Comparison of ENCODE assay signal across 8 cellular contexts in genomic region chr11:68099057-68099456, GRCh38. TPM values are rescaled to one million over a fixed set of nuclear protein-coding genes. Genes with fewer than 3 reads are reported as not detected.
DNase-seq lines count a peak whose midpoint lies in the region; ATAC-seq and TF ChIP-seq lines count a peak whose summit lies in the region.

No MANE protein-coding gene starts in this region.

- ATAC-seq in natural killer cell (no peak), aorta (ENCODE audit: low FRiP score) (no peak), HG03095 (IDR thresholded peaks at IDR 0.05; ENCODE audit: unreplicated experiment) (no peak)
- ATAC-seq in natural killer cell treated with Interleukin-12 subunit alpha and Interleukin-12 subunit beta and Interleukin-15 and Interleukin-18, amount 100 ng/mL, for 72 hours, result no peak
- no peak for ATAC-seq in activated naive CD8-positive, alpha-beta T cell treated with anti-CD3 and anti-CD28 coated beads, Interleukin-2, amount 50 U/mL, for 24 hours

- peaks cover 15 to 20% of the 10 kb centered on the region in 2 donors for H3K4me1 Mint-ChIP-seq in natural killer cell
- H3K4me1 Mint-ChIP-seq in natural killer cell treated with Interleukin-12 subunit alpha and Interleukin-12 subunit beta and Interleukin-15 and Interleukin-18, amount 100 ng/mL, for 72 hours (ENCODE audit: low read depth in 2 of 2), result peaks cover 0 to 8% of the 10 kb centered on the region in 2 donors
- H3K4me1 Mint-ChIP-seq in activated naive CD8-positive, alpha-beta T cell treated with anti-CD3 and anti-CD28 coated beads, Interleukin-2, amount 50 U/mL, for 24 hours, result peaks cover 19% of the 10 kb centered on the region

- TF ChIP-seq CTCF in natural killer cell (IDR thresholded peaks at IDR 0.05) (no peak), uterus (IDR thresholded peaks at IDR 0.05) (no peak)

- H3K36me3 Mint-ChIP-seq in natural killer cell, result no peaks in the 10 kb centered on the region
- H3K36me3 Mint-ChIP-seq in natural killer cell treated with Interleukin-12 subunit alpha and Interleukin-12 subunit beta and Interleukin-15 and Interleukin-18, amount 100 ng/mL, for 72 hours, result no peaks in the 10 kb centered on the region
- peaks cover 2% of the 10 kb centered on the region for H3K36me3 Mint-ChIP-seq in activated naive CD8-positive, alpha-beta T cell treated with anti-CD3 and anti-CD28 coated beads, Interleukin-2, amount 50 U/mL, for 24 hours (ENCODE audit: low read depth)

- H3K27me3 Mint-ChIP-seq in natural killer cell (ENCODE audit: low read depth in 2 of 2), result no peaks in the 10 kb centered on the region
- H3K27me3 Mint-ChIP-seq in natural killer cell treated with Interleukin-12 subunit alpha and Interleukin-12 subunit beta and Interleukin-15 and Interleukin-18, amount 100 ng/mL, for 72 hours, result no peaks in the 10 kb centered on the region
- no peaks in the 10 kb centered on the region for H3K27me3 Mint-ChIP-seq in activated naive CD8-positive, alpha-beta T cell treated with anti-CD3 and anti-CD28 coated beads, Interleukin-2, amount 50 U/mL, for 24 hours

- peak overlapping the region in 1 of 2 donors; percentile 43 for H3K27ac ChIP-seq in mucosa of rectum (ENCODE audit: low read depth in 2 of 2, low read length in 2 of 2)
- H3K27ac ChIP-seq in uterus, result peak overlapping the region; percentile 23 to 40
- H3K27ac ChIP-seq in aorta (ENCODE audit: low read depth in 1 of 2, low read length in 2 of 2), result no peak overlapping the region

- H3K4me1 ChIP-seq in mucosa of rectum (ENCODE audit: control insufficient read depth in 2 of 2, insufficient read depth in 2 of 2, low read length in 2 of 2) (peaks cover 2 to 7% of the 10 kb centered on the region in 2 donors), uterus (no peaks in the 10 kb centered on the region), aorta (ENCODE audit: control insufficient read depth in 1 of 2, insufficient read depth in 2 of 2, low read length in 2 of 2) (no peaks in the 10 kb centered on the region)

- intact Hi-C loops in natural killer cell (cut with micrococcal nuclease), result no loop called here
- intact Hi-C loops in uterus (cut with DNase I; ENCODE audit: low total_unique reads), result no loop called here
- intact Hi-C loops in aorta (cut with DNase I), result no loop called here

- H3K9me3 Mint-ChIP-seq in natural killer cell, result no peaks in the 10 kb centered on the region
- no peaks in the 10 kb centered on the region for H3K9me3 Mint-ChIP-seq in natural killer cell treated with Interleukin-12 subunit alpha and Interleukin-12 subunit beta and Interleukin-15 and Interleukin-18, amount 100 ng/mL, for 72 hours
- H3K9me3 Mint-ChIP-seq in activated naive CD8-positive, alpha-beta T cell treated with anti-CD3 and anti-CD28 coated beads, Interleukin-2, amount 50 U/mL, for 24 hours, result no peaks in the 10 kb centered on the region

- H3K9me3 ChIP-seq in mucosa of rectum (ENCODE audit: control insufficient read depth in 2 of 2, low read length in 2 of 2), result no peaks in the 10 kb centered on the region
- H3K9me3 ChIP-seq in uterus, result no peaks in the 10 kb centered on the region
- H3K9me3 ChIP-seq in aorta (ENCODE audit: control insufficient read depth, low read length), result no peaks in the 10 kb centered on the region

- DNase-seq in natural killer cell, result no peak
- no peak for DNase-seq in natural killer cell treated with Interleukin-12 subunit alpha and Interleukin-12 subunit beta and Interleukin-15 and Interleukin-18, amount 100 ng/mL, for 72 hours (ENCODE audit: low spot score)
- no peak for DNase-seq in activated naive CD8-positive, alpha-beta T cell treated with anti-CD3 and anti-CD28 coated beads, Interleukin-2, amount 50 U/mL, for 24 hours
- DNase-seq in uterus, result no peak
- no peak for DNase-seq in NCI-H1694 (lab: John Stamatoyannopoulos, UW)
- no peak for DNase-seq in aorta

- H3K27me3 ChIP-seq in mucosa of rectum (ENCODE audit: control insufficient read depth in 2 of 2, insufficient read depth in 2 of 2, low read length in 2 of 2), result no peaks in the 10 kb centered on the region
- no peaks in the 10 kb centered on the region for H3K27me3 ChIP-seq in uterus
- no peaks in the 10 kb centered on the region for H3K27me3 ChIP-seq in aorta (ENCODE audit: control insufficient read depth in 1 of 2, insufficient read depth in 2 of 2, low read length in 1 of 2)

- H3K9ac ChIP-seq in mucosa of rectum (ENCODE audit: low read depth in 1 of 2, low read length in 2 of 2), result peak overlapping the region; percentile 4 to 9

- TF ChIP-seq POLR2A in uterus (IDR thresholded peaks at IDR 0.05), result no peak

- H3K4me3 Mint-ChIP-seq in natural killer cell, result no peak overlapping the region
- no peak overlapping the region for H3K4me3 Mint-ChIP-seq in natural killer cell treated with Interleukin-12 subunit alpha and Interleukin-12 subunit beta and Interleukin-15 and Interleukin-18, amount 100 ng/mL, for 72 hours
- peak overlapping the region; percentile 62 for H3K4me3 Mint-ChIP-seq in activated naive CD8-positive, alpha-beta T cell treated with anti-CD3 and anti-CD28 coated beads, Interleukin-2, amount 50 U/mL, for 24 hours

- H3K27ac Mint-ChIP-seq in natural killer cell, result peak overlapping the region; percentile 57 to 66
- peak overlapping the region in 1 of 2 donors; percentile 18 for H3K27ac Mint-ChIP-seq in natural killer cell treated with Interleukin-12 subunit alpha and Interleukin-12 subunit beta and Interleukin-15 and Interleukin-18, amount 100 ng/mL, for 72 hours
- H3K27ac Mint-ChIP-seq in activated naive CD8-positive, alpha-beta T cell treated with anti-CD3 and anti-CD28 coated beads, Interleukin-2, amount 50 U/mL, for 24 hours, result peak overlapping the region; percentile 65

- H3K36me3 ChIP-seq in mucosa of rectum (ENCODE audit: control insufficient read depth in 2 of 2, insufficient read depth in 2 of 2, low read length in 2 of 2), result peaks cover 0 to 4% of the 10 kb centered on the region in 2 donors
- no peaks in the 10 kb centered on the region for H3K36me3 ChIP-seq in uterus
- no peaks in the 10 kb centered on the region for H3K36me3 ChIP-seq in aorta (ENCODE audit: control insufficient read depth in 1 of 2, insufficient read depth in 2 of 2, low read length in 1 of 2)

- H3K4me3 ChIP-seq in mucosa of rectum (ENCODE audit: low read length in 2 of 2), result no peak overlapping the region
- no peak overlapping the region for H3K4me3 ChIP-seq in uterus
- H3K4me3 ChIP-seq in aorta (ENCODE audit: low read length in 2 of 2), result no peak overlapping the region

RNA-seq across cellular contexts. Expression of gene CHKA, which starts 22.1 kb away (rescaled TPM):
- total RNA-seq in natural killer cell (10 to 100 TPM; 15.8 to 24.6 (median 24.4) TPM), uterus (10 to 100 TPM; 21.8 to 57.1 (median 30.3) TPM), aorta (10 to 100 TPM; 15.2 to 19.9 TPM)
- total RNA-seq in natural killer cell treated with Interleukin-12 subunit alpha and Interleukin-12 subunit beta and Interleukin-15 and Interleukin-18, amount 100 ng/mL, for 72 hours, result 10 to 100 TPM; 10.6 to 34.9 TPM
- 1 to 10 TPM; 8.2 to 8.9 TPM for polyA plus RNA-seq in aorta

Comparison
In these comparisons a context has a peak if more than half of its experiments do, and no peak if none do; other contexts are left out.
1. H3K27ac ChIP-seq: peak in uterus (2 of 2); none in aorta (0 of 2).